In genomic region chr5:170491479-170491878, GRCh38 we compare ENCODE assay signal across 9 cellular contexts. TPM values are rescaled to one million over a fixed set of nuclear protein-coding genes. Genes with fewer than 3 reads are reported as not detected.
DNase-seq lines count a peak whose midpoint lies in the region; ATAC-seq and TF ChIP-seq lines count a peak whose summit lies in the region.
"Had no signal": no experiment of that assay in that cellular context is flagged by ENCODE, and none has a peak within 500 bp of the region (broad histone marks: within the 10 kb centered on the region; RNA-seq: fewer than 3 reads in every experiment).

No MANE protein-coding gene starts in this region.

- H3K27ac Mint-ChIP-seq in brain, result peak overlapping the region in 4 of 5 experiments; percentile 8 to 44 (median 14)

- CTCF ChIA-PET in A673 (lab: Charles Lee), result no interaction called here

- H3K9me3 Mint-ChIP-seq in brain, result peaks cover 0 to 3% (median 0%) of the 10 kb centered on the region in 5 experiments

- peaks cover 4% of the 10 kb centered on the region for H3K27me3 Mint-ChIP-seq in brain

- no peaks in the 10 kb centered on the region for H3K4me1 ChIP-seq in A673 (ENCODE audit: insufficient read depth, low read length, poor library complexity, severe bottlenecking)

- TF ChIP-seq CTCF in A673 (conservative IDR thresholded peaks at IDR 0.05; ENCODE audit: low read depth, low read length) (no peak), brain (conservative IDR thresholded peaks at IDR 0.05) (no peak)

- intact Hi-C loops in A673 (cut with micrococcal nuclease; ENCODE audit: unreplicated experiment), result no loop called here

- peaks cover 60% of the 10 kb centered on the region for H3K4me1 Mint-ChIP-seq in brain

- H3K27ac ChIP-seq in A673 (ENCODE audit: low read depth, low read length, poor library complexity, severe bottlenecking), result no peak overlapping the region

- H3K4me3 Mint-ChIP-seq in brain, result no peak overlapping the region

- H3K4me3 ChIP-seq in A673 (ENCODE audit: low read depth, low read length, poor library complexity, severe bottlenecking) (no peak overlapping the region), MG63 (no peak overlapping the region)

- no peaks in the 10 kb centered on the region for H3K36me3 ChIP-seq in A673 (ENCODE audit: insufficient read depth, low read length, poor library complexity, severe bottlenecking)
- no peaks in the 10 kb centered on the region for H3K36me3 ChIP-seq in MG63

- no TSS peak for BruUV-seq in A673 (replicated peaks; lab: Mats Ljungman, UMichigan)

- ATAC-seq in left lobe of liver, result peak; percentile 46
- no peak for ATAC-seq in GM19452 (IDR thresholded peaks at IDR 0.05; ENCODE audit: unreplicated experiment)

- H3K36me3 Mint-ChIP-seq in brain, result no peaks in the 10 kb centered on the region

- H3K27me3 ChIP-seq in A673 (replicated peaks; ENCODE audit: insufficient read depth, low read depth, low read length, poor library complexity) (no peaks in the 10 kb centered on the region), MG63 (no peaks in the 10 kb centered on the region)

- peak; percentile 65 for DNase-seq in A673 (ENCODE audit: low spot score)
- peak; percentile 81 for DNase-seq in MG63
- DNase-seq in left lobe of liver (ENCODE audit: low spot score), result no peak
- no peak for DNase-seq in activated gamma-delta T cell (lab: John Stamatoyannopoulos, UW)
- DNase-seq in NCI-H69 (lab: John Stamatoyannopoulos, UW), result no peak
- no peak for DNase-seq in NCI-H2227 (lab: John Stamatoyannopoulos, UW; ENCODE audit: unreplicated experiment)

- POLR2A ChIA-PET in A673 (lab: Charles Lee; ENCODE audit: low non-redundant PET), result interaction anchor here (0.7 kb wide), 1 partner anchor 170 kb away, joined by 4 read pairs; no protein-coding TSS in a partner anchor

- H3K9me3 ChIP-seq in A673 (ENCODE audit: low read depth, low read length, poor library complexity, severe bottlenecking) (no peaks in the 10 kb centered on the region), MG63 (no peaks in the 10 kb centered on the region)

RNA-seq across cellular contexts. Expression of gene KCNIP1, which starts 12.3 kb away (rescaled TPM):
- total RNA-seq in A673 (2021) (3.6 and 3.7 TPM in 2 replicates), left lobe of liver (not detected)
- 0.43 and 7.9 TPM in 2 replicates for total RNA-seq in MG63 (2014; rRNA removed; shearing (Covaris generic); ENCODE audit: low replicate concordance)
- 14.4 TPM for polyA plus RNA-seq in brain (ENCODE audit: insufficient read depth, low read depth, low replicate concordance)
- total RNA-seq: activated CD8-positive, alpha-beta memory T cell treated with anti-CD3 and anti-CD28 coated beads for 36 hours had no signal

Comparison
In these comparisons a context has a peak if more than half of its experiments do, and no peak if none do; other contexts are left out.
1. DNase-seq: peak in A673 (single experiment) and MG63 (single experiment); none in left lobe of liver (single experiment), activated gamma-delta T cell (single experiment), NCI-H69 (single experiment) and NCI-H2227 (single experiment).